11 cellular contexts compared by ENCODE assay signal in genomic region chr14:90624228-90624627, GRCh38.
DNase-seq lines count a peak whose midpoint lies in the region; ATAC-seq and TF ChIP-seq lines count a peak whose summit lies in the region.
"Had no signal": no experiment of that assay in that cellular context is flagged by ENCODE, and none has a peak within 500 bp of the region (broad histone marks: within the 10 kb centered on the region; RNA-seq: fewer than 3 reads in every experiment).

No MANE protein-coding gene starts in this region.

- peak overlapping the region; percentile 83 for H3K27ac ChIP-seq in ectodermal cell (ENCODE audit: insufficient read depth, low read depth, low read length, poor library complexity, severe bottlenecking)
- H3K27ac ChIP-seq: pancreas had no signal

- H3K9me3 ChIP-seq in ectodermal cell (ENCODE audit: control insufficient read depth, low read length): no peaks in the 10 kb centered on the region
- H3K9me3 ChIP-seq: pancreas had no signal

- H3K4me3 ChIP-seq in NB4 (ENCODE audit: low read depth, low read length) (no peak overlapping the region), ectodermal cell (ENCODE audit: insufficient read depth, low read depth, low read length) (no peak overlapping the region)
- H3K4me3 ChIP-seq: BLaER1 treated with 17β-estradiol and CSF1 and Interleukin-3, amounts not matched to agents 10 nM and 100 nM; pancreas had no signal

- WGBS in ectodermal cell, 2 experiments: 95 to 97% methylated on average over 6 to 8 of the region's 8 CpGs

- in situ Hi-C loops in ACHN (cut with HindIII; ENCODE audit: low pct_ligation_motif_present, low pct_unique_long_range_greater_than_20kb, low sequenced_read_pairs): no loop called here

- no peak for TF ChIP-seq CTCF in NB4 (IDR thresholded peaks at IDR 0.05; ENCODE audit: low read depth, low read length)

- no peak for ATAC-seq in HG02884 (IDR thresholded peaks at IDR 0.05; ENCODE audit: unreplicated experiment)

- no peak for TF ChIP-seq POLR2A in NB4 (IDR thresholded peaks at IDR 0.05; ENCODE audit: extremely low read depth, insufficient read length)

- peaks cover 15% of the 10 kb centered on the region for H3K4me1 ChIP-seq in ectodermal cell (ENCODE audit: control insufficient read depth, insufficient read depth, low read length)

- no peaks in the 10 kb centered on the region for H3K36me3 ChIP-seq in ectodermal cell (ENCODE audit: control insufficient read depth, insufficient read depth, low read length)
- H3K36me3 ChIP-seq: pancreas had no signal

- no peaks in the 10 kb centered on the region for H3K27me3 ChIP-seq in ectodermal cell (ENCODE audit: control insufficient read depth, insufficient read depth, low read length, poor library complexity, severe bottlenecking)
- H3K27me3 ChIP-seq: BLaER1 treated with 17β-estradiol and CSF1 and Interleukin-3, amounts not matched to agents 10 nM and 100 nM; pancreas had no signal

- DNase-seq in ACHN: peak; percentile 66
- peak; percentile 81 for DNase-seq in NB4 (ENCODE audit: low read depth)
- peak; percentile 54 for DNase-seq in medulla oblongata (ENCODE audit: extremely low spot score)
- DNase-seq in NK-92 (lab: John Stamatoyannopoulos, UW; ENCODE audit: unreplicated experiment): no peak
- DNase-seq in effector CD4-positive, alpha-beta T cell: no peak
- no peak for DNase-seq in activated naive CD4-positive, alpha-beta T cell treated with anti-CD3 and anti-CD28 coated beads, Interleukin-2, amount 50 U/mL, for 16 hours
- DNase-seq: activated CD8-positive, alpha-beta memory T cell treated with anti-CD3 and anti-CD28 coated beads for 24 hours; pancreas had no signal

Comparison
In these comparisons a context has a peak if more than half of its experiments do, and no peak if none do; other contexts are left out.
1. DNase-seq: peak in ACHN (single experiment), NB4 (single experiment) and medulla oblongata (single experiment); none in NK-92 (single experiment), effector CD4-positive, alpha-beta T cell (single experiment) and activated naive CD4-positive, alpha-beta T cell treated with anti-CD3 and anti-CD28 coated beads, Interleukin-2, amount 50 U/mL, for 16 hours (single experiment).